Comparison of ENCODE assay signal across 1 cellular context in genomic region chr12:54216580-54217308, GRCh38.
A peak's percentile ranks its signal among the peaks of the same experiment; 100 is the strongest.
TF ChIP-seq lines count a peak whose summit lies in the region.

No MANE protein-coding gene starts in this region.

TF ChIP-seq in A549, 52 proteins besides CTCF, POLR2A, EP300 and RAD21 (continued from another document):
- TF ChIP-seq HMGXB4 (CRISPR knock-in tag; IDR thresholded peaks at IDR 0.05; ENCODE audit: borderline replicate concordance) (no peak), ESRRA (IDR thresholded peaks at IDR 0.05; ENCODE audit: borderline replicate concordance, low read length) (no peak), FOSL2 (IDR thresholded peaks at IDR 0.05) (no peak), FOSL2 (CRISPR knock-in tag; IDR thresholded peaks at IDR 0.05) (no peak), ZNF302 (CRISPR knock-in tag; IDR thresholded peaks at IDR 0.05) (no peak), FOSB (CRISPR knock-in tag; IDR thresholded peaks at IDR 0.05) (no peak), CHD4 (IDR thresholded peaks at IDR 0.05; ENCODE audit: borderline replicate concordance) (0 out of 2 replicates have a peak, but pooled peaks have one; percentile 26), RCOR1 (IDR thresholded peaks at IDR 0.05; ENCODE audit: low read depth, low read length) (no peak), JUNB (IDR thresholded peaks at IDR 0.05) (no peak), JUN (IDR thresholded peaks at IDR 0.05) (no peak), CEBPB (IDR thresholded peaks at IDR 0.05) (no peak), SMC3 (IDR thresholded peaks at IDR 0.05) (peak; percentile 60; the same call in 2 of the 3 replicates), MAX (IDR thresholded peaks at IDR 0.05) (peak; percentile 61), BCL3 (IDR thresholded peaks at IDR 0.05) (no peak), HDAC2 (IDR thresholded peaks at IDR 0.05) (no peak), ZC3H11A (IDR thresholded peaks at IDR 0.05) (no peak), KDM1A (IDR thresholded peaks at IDR 0.05; ENCODE audit: low read depth) (peak; percentile 20; the same call in 1 of the 2 replicates), CBX8 (IDR thresholded peaks at IDR 0.05) (no peak), CHD2 (IDR thresholded peaks at IDR 0.05; ENCODE audit: low read length, partially characterized antibody) (no peak), PHF8 (IDR thresholded peaks at IDR 0.05; ENCODE audit: borderline replicate concordance, low read depth) (no peak)
